ENCODE assay signal across 13 cellular contexts in genomic region chr2:215712850-215713230, GRCh38.
DNase-seq lines count a peak whose midpoint lies in the region; ATAC-seq, FAIRE-seq and TF ChIP-seq lines count a peak whose summit lies in the region.
"Had no signal": no experiment of that assay in that cellular context is flagged by ENCODE, and none has a peak within 500 bp of the region (broad histone marks: within the 10 kb centered on the region; RNA-seq: fewer than 3 reads in every experiment).

No MANE protein-coding gene starts in this region.

- H3K4me3 ChIP-seq in AG04450 (ENCODE audit: low read depth, low read length), result no peak overlapping the region
- no peak overlapping the region for H3K4me3 ChIP-seq in fibroblast of lung (replicated peaks in 1 of 4; ENCODE audit: control extremely low read depth in 1 of 4, insufficient read depth in 1 of 4, low read depth in 3 of 4, low read length in 4 of 4)
- H3K4me3 ChIP-seq in PC-9, result no peak overlapping the region
- H3K4me3 ChIP-seq: skin epidermis had no signal

- no peaks in the 10 kb centered on the region for H3K9me2 ChIP-seq in PC-9 (ENCODE audit: insufficient read depth)

- ATAC-seq in HG03469 (IDR thresholded peaks at IDR 0.05; ENCODE audit: unreplicated experiment), result no peak
- no peak for ATAC-seq in HG02623 (IDR thresholded peaks at IDR 0.05; ENCODE audit: unreplicated experiment)

- no peaks in the 10 kb centered on the region for H3K36me3 Mint-ChIP-seq in nephron progenitor cell (ENCODE audit: low read depth)

- H2AFZ ChIP-seq in fibroblast of lung (ENCODE audit: low read length), result no peak overlapping the region
- H2AFZ ChIP-seq in PC-9, result no peak overlapping the region

- no peaks in the 10 kb centered on the region for H3K9me3 Mint-ChIP-seq in nephron progenitor cell

- H3K27me3 ChIP-seq in AG04450 (ENCODE audit: control insufficient read depth, insufficient read depth, low read length), result no peaks in the 10 kb centered on the region
- H3K27me3 ChIP-seq in fibroblast of lung (ENCODE audit: control insufficient read depth, insufficient read depth, low read length), result no peaks in the 10 kb centered on the region
- no peaks in the 10 kb centered on the region for H3K27me3 ChIP-seq in PC-9 (ENCODE audit: insufficient read depth, low read depth)

- peak overlapping the region; percentile 24 for H3K27ac Mint-ChIP-seq in nephron progenitor cell

- H3K79me2 ChIP-seq in fibroblast of lung (ENCODE audit: control insufficient read depth, insufficient read depth, low read length) (no peaks in the 10 kb centered on the region), PC-9 (ENCODE audit: low read depth) (no peaks in the 10 kb centered on the region)

- H3K9me3 ChIP-seq in AG04450 (ENCODE audit: control insufficient read depth, insufficient read depth, low read length) (no peaks in the 10 kb centered on the region), fibroblast of lung (ENCODE audit: control insufficient read depth, insufficient read depth, low read depth, low read length) (no peaks in the 10 kb centered on the region), PC-9 (ENCODE audit: insufficient read depth, low read depth) (no peaks in the 10 kb centered on the region)

- no peak overlapping the region for H3K4me3 Mint-ChIP-seq in nephron progenitor cell

- peaks cover 9% of the 10 kb centered on the region for H3F3A ChIP-seq in PC-9 (ENCODE audit: insufficient read depth, low read depth)

- H3K27ac ChIP-seq in AG04450 (ENCODE audit: low read depth, low read length) (peak overlapping the region; percentile 78), fibroblast of lung (ENCODE audit: insufficient read depth, low read length) (peak overlapping the region; percentile 56), PC-9 (no peak overlapping the region)

- peak; percentile 96 for FAIRE-seq in RCC 7860 (lab: Jason Lieb, UNC)
- FAIRE-seq: urothelium cell line had no signal

- H3K36me3 ChIP-seq in fibroblast of lung (ENCODE audit: control insufficient read depth, insufficient read depth, low read length), result no peaks in the 10 kb centered on the region
- H3K36me3 ChIP-seq in PC-9 (ENCODE audit: low read depth), result no peaks in the 10 kb centered on the region

- CTCF ChIA-PET in AG04450 (lab: Charles Lee), result interaction anchor here (1.4 kb wide), 1 partner anchor 12 kb away, joined by 4 read pairs; no protein-coding TSS in a partner anchor
- CTCF ChIA-PET in PC-9 (lab: Charles Lee), result no interaction called here

- H3K4me2 ChIP-seq in fibroblast of lung (ENCODE audit: extremely low read depth, insufficient read depth, low read length), result peak overlapping the region; percentile 73
- H3K4me2 ChIP-seq in PC-9, result no peak overlapping the region

- BruUV-seq in PC-9 (replicated peaks; lab: Mats Ljungman, UMichigan), result no TSS peak

- no peaks in the 10 kb centered on the region for H4K20me1 ChIP-seq in fibroblast of lung (ENCODE audit: control insufficient read depth, extremely low read depth, insufficient read depth, low read length)
- H4K20me1 ChIP-seq in PC-9 (ENCODE audit: insufficient read depth), result no peaks in the 10 kb centered on the region

- no peak for DNase-seq in AG04450 (ENCODE audit: low read depth, low spot score)
- DNase-seq in RCC 7860 (ENCODE audit: low spot score), result peak; percentile 84
- peak; percentile 65 to 79 for DNase-seq in fibroblast of lung (ENCODE audit: low read depth in 2 of 2)
- no peak for DNase-seq in nephron progenitor cell
- no peak for DNase-seq in PC-9
- no peak for DNase-seq in NCI-H446 treated with DMSO at 0.1 percent for 48 hours (lab: John Stamatoyannopoulos, UW)
- DNase-seq: activated CD8-positive, alpha-beta memory T cell treated with anti-CD3 and anti-CD28 coated beads, Interleukin-2, amount 50 U/mL, for 4 hours; amniotic stem cell; effector CD4-positive, alpha-beta T cell had no signal

- peaks cover 3% of the 10 kb centered on the region for H3K27me3 Mint-ChIP-seq in nephron progenitor cell (ENCODE audit: low read depth, poor library complexity)

- H3K4me1 ChIP-seq in fibroblast of lung (ENCODE audit: control insufficient read depth, extremely low read depth, insufficient read depth, low read length) (peaks cover 22% of the 10 kb centered on the region), PC-9 (replicated peaks; ENCODE audit: insufficient read depth) (peaks cover 16% of the 10 kb centered on the region)

- H3K9ac ChIP-seq in fibroblast of lung (ENCODE audit: insufficient read depth, low read length), result no peak overlapping the region

- TF ChIP-seq CTCF in AG04450 (IDR thresholded peaks at IDR 0.05; ENCODE audit: low read depth, low read length) (no peak), fibroblast of lung (conservative IDR thresholded peaks at IDR 0.05 in 1 of 2, IDR thresholded peaks at IDR 0.05 in 1 of 2; ENCODE audit: low read depth in 1 of 2, low read length in 2 of 2) (no peak), nephron progenitor cell (IDR thresholded peaks at IDR 0.05) (no peak), PC-9 (conservative IDR thresholded peaks at IDR 0.05) (no peak)

- intact Hi-C loops in PC-9 (cut with micrococcal nuclease; ENCODE audit: unreplicated experiment), result no loop called here

- H3K4me1 Mint-ChIP-seq in nephron progenitor cell, result peaks cover 19% of the 10 kb centered on the region

- POLR2A ChIA-PET in AG04450 (lab: Yijun Ruan, JAX), result interaction anchor here (0.9 to 1.7 kb wide), 6 partner anchors 19 to 72 kb away, joined by 3 to 7 read pairs (median 3); no protein-coding TSS in a partner anchor
- POLR2A ChIA-PET in PC-9 (lab: Charles Lee; ENCODE audit: unreplicated experiment), result no interaction called here

Comparison
In these comparisons a context has a peak if more than half of its experiments do, and no peak if none do; other contexts are left out.
1. DNase-seq: peak in RCC 7860 (single experiment) and fibroblast of lung (2 of 2); none in AG04450 (single experiment), nephron progenitor cell (single experiment), PC-9 (0 of 2) and NCI-H446 treated with DMSO at 0.1 percent for 48 hours (single experiment).